22 cellular contexts compared by ENCODE assay signal in the genomic region with DNA sequence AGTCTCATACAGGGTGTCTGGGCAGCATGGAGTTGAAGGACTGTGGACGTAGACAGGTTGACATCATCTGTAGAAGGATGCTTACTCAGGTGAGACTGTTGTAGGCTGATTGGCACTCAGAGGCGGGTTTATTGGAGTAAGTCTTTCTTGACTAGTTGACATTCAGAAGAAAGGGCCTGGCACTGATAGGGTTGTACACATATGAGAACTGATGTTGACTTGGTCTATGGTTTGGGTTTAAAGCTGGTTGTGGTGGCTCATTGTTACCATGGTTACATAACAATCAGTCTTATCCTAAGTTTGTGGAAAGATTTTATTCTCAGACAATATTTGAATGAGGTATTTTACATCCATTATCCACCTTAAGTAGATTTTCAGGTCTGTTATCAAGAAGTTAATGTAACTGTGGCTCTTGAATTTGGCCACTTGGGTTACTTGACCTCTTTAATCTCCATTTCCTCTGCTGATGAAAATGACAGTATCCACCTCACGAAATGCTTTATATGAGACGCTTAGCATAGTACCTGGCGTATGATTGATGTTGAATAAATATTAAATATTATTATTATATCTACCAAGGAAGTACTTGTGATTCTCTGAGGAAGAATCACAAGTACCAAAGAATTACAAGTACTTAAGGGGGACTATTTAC.
"Had no signal": no experiment of that assay in that cellular context is flagged by ENCODE, and none has a peak within 500 bp of the region (broad histone marks: within the 10 kb centered on the region; RNA-seq: fewer than 3 reads in every experiment).

No MANE protein-coding gene starts in this region.

- H3K27ac Mint-ChIP-seq: naive thymus-derived CD4-positive, alpha-beta T cell; nephron progenitor cell; stimulated activated memory B cell treated with anti-CD40 and anti-IgM and Interleukin-4, amounts not matched to agents 10 μg/mL and 1 μg/mL and 100 μg/mL, for 72 hours; stimulated activated naive CD8-positive, alpha-beta T cell treated with anti-CD3 and anti-CD28 coated beads, Interleukin-15, Interleukin-2, amounts not matched to agents 100 ng/mL and 50 ng/mL, for 24 hours had no signal

- H3K4me1 Mint-ChIP-seq: naive thymus-derived CD4-positive, alpha-beta T cell; nephron progenitor cell; stimulated activated memory B cell treated with anti-CD40 and anti-IgM and Interleukin-4, amounts not matched to agents 10 μg/mL and 1 μg/mL and 100 μg/mL, for 72 hours had no signal

- H3K4me3 ChIP-seq: colonic mucosa, esophagus squamous epithelium, gastroesophageal sphincter, prostate gland, spleen, tibial artery had no signal

- H3K4me1 ChIP-seq: colonic mucosa, esophagus squamous epithelium, gastroesophageal sphincter, parathyroid adenoma, prostate gland, spleen, tibial artery had no signal

- H3K9me3 Mint-ChIP-seq: nephron progenitor cell had no signal

- ATAC-seq: gastroesophageal sphincter; left cardiac atrium; left ventricle myocardium superior; naive thymus-derived CD4-positive, alpha-beta T cell; sciatic nerve; stimulated activated memory B cell treated with anti-CD40 and anti-IgM and Interleukin-4, amounts not matched to agents 10 μg/mL and 1 μg/mL and 100 μg/mL, for 72 hours had no signal

- H3K36me3 Mint-ChIP-seq: naive thymus-derived CD4-positive, alpha-beta T cell had no signal

- DNase-seq: colonic mucosa; dermis blood vessel endothelial cell; esophagus squamous epithelium; foreskin fibroblast; kidney; left cardiac atrium; left ventricle myocardium superior; mammary epithelial cell; naive thymus-derived CD4-positive, alpha-beta T cell; nephron progenitor cell; retina; spleen; stimulated activated CD4-positive, alpha-beta T cell treated with anti-CD3 and anti-CD28 coated beads, Interleukin-15, amount 100 ng/mL, for 24 hours; stimulated activated CD4-positive, alpha-beta T cell treated with anti-CD3 and anti-CD28 coated beads, Interleukin-1b, Interleukin-23, amount 100 ng/mL, for 48 hours; stimulated activated CD4-positive, alpha-beta T cell treated with anti-CD3 and anti-CD28 coated beads, Interleukin-4, amount 100 ng/mL, for 24 hours; tibial artery had no signal

- H3K9ac ChIP-seq: parathyroid adenoma had no signal

- H3K9me3 ChIP-seq: colonic mucosa, esophagus squamous epithelium, gastroesophageal sphincter, prostate gland, tibial artery had no signal

- H3K27ac ChIP-seq: colonic mucosa, esophagus squamous epithelium, gastroesophageal sphincter, parathyroid adenoma, prostate gland, spleen, tibial artery had no signal

- H3K36me3 ChIP-seq: colonic mucosa, esophagus squamous epithelium, gastroesophageal sphincter, prostate gland, spleen, tibial artery had no signal

- H3K27me3 Mint-ChIP-seq: stimulated activated memory B cell treated with anti-CD40 and anti-IgM and Interleukin-4, amounts not matched to agents 10 μg/mL and 1 μg/mL and 100 μg/mL, for 72 hours had no signal

- H3K4me3 Mint-ChIP-seq: naive thymus-derived CD4-positive, alpha-beta T cell; nephron progenitor cell; stimulated activated memory B cell treated with anti-CD40 and anti-IgM and Interleukin-4, amounts not matched to agents 10 μg/mL and 1 μg/mL and 100 μg/mL, for 72 hours; stimulated activated naive CD8-positive, alpha-beta T cell treated with anti-CD3 and anti-CD28 coated beads, Interleukin-15, Interleukin-2, amounts not matched to agents 100 ng/mL and 50 ng/mL, for 24 hours had no signal

- H3K27me3 ChIP-seq: colonic mucosa, esophagus squamous epithelium, gastroesophageal sphincter, tibial artery had no signal
